8 cellular contexts compared by ENCODE assay signal in genomic region chr2:112121682-112122254, GRCh38. TPM values are rescaled to one million over a fixed set of nuclear protein-coding genes. Genes with fewer than 3 reads are reported as not detected.
A peak's percentile ranks its signal among the peaks of the same experiment; 100 is the strongest.
DNase-seq lines count a peak whose midpoint lies in the region; ATAC-seq, FAIRE-seq and TF ChIP-seq lines count a peak whose summit lies in the region.

No MANE protein-coding gene starts in this region.

- BruUV-seq in K562 (replicated peaks; lab: Mats Ljungman, UMichigan): no TSS peak
- BruUV-seq in HepG2 (replicated peaks; lab: Mats Ljungman, UMichigan): no TSS peak

- H3K27me3 ChIP-seq in CD8-positive, alpha-beta memory T cell (ENCODE audit: insufficient read depth, low read length, poor library complexity, severe bottlenecking): no peaks in the 10 kb centered on the region
- H3K27me3 ChIP-seq in OCI-LY1 (ENCODE audit: insufficient read depth, low read length) (no peaks in the 10 kb centered on the region), K562 (ENCODE audit: control insufficient read depth in 2 of 2, insufficient read depth in 2 of 2, low read length in 2 of 2) (no peaks in the 10 kb centered on the region), HepG2 (ENCODE audit: control insufficient read depth in 1 of 2, insufficient read depth in 2 of 2, low read length in 2 of 2) (no peaks in the 10 kb centered on the region)

- ATAC-seq in K562 (no peak; the same call in 2 of the 3 replicates), HepG2 (no peak), HG03521 (IDR thresholded peaks at IDR 0.05; ENCODE audit: unreplicated experiment) (no peak)

- H3K9me3 Mint-ChIP-seq in CD8-positive, alpha-beta memory T cell: peaks cover 0 to 10% (median 3%) of the 10 kb centered on the region in 5 donors
- peaks cover 6% of the 10 kb centered on the region for H3K9me3 Mint-ChIP-seq in type B pancreatic cell

- no peaks in the 10 kb centered on the region for H4K20me1 ChIP-seq in OCI-LY1 (ENCODE audit: insufficient read depth, low read length)
- no peaks in the 10 kb centered on the region for H4K20me1 ChIP-seq in K562 (replicated peaks; ENCODE audit: control insufficient read depth, insufficient read depth, low read length)
- H4K20me1 ChIP-seq in HepG2 (ENCODE audit: insufficient read depth, low read length): no peaks in the 10 kb centered on the region

- no peaks in the 10 kb centered on the region for H3K9me3 ChIP-seq in CD8-positive, alpha-beta memory T cell (ENCODE audit: low read length)
- H3K9me3 ChIP-seq in OCI-LY1 (ENCODE audit: low read length): peaks cover 10% of the 10 kb centered on the region; the same call in 1 of the 2 replicates
- no peaks in the 10 kb centered on the region for H3K9me3 ChIP-seq in K562 (replicated peaks; ENCODE audit: control insufficient read depth, insufficient read depth, low read depth, low read length)
- H3K9me3 ChIP-seq in HepG2 (ENCODE audit: low read length): no peaks in the 10 kb centered on the region

- FAIRE-seq in K562 (lab: Jason Lieb, UNC): peak; percentile 75
- FAIRE-seq in HepG2 (lab: Jason Lieb, UNC): peak; percentile 74

- H3K4me2 ChIP-seq in OCI-LY1 (ENCODE audit: low read length) (no peak overlapping the region), K562 (ENCODE audit: insufficient read depth, low read length) (no peak overlapping the region), HepG2 (ENCODE audit: low read depth, low read length) (no peak overlapping the region)

- peaks cover 16 to 29% (median 19%) of the 10 kb centered on the region in 3 donors for H3K36me3 Mint-ChIP-seq in CD8-positive, alpha-beta memory T cell
- peaks cover 5% of the 10 kb centered on the region for H3K36me3 Mint-ChIP-seq in type B pancreatic cell

- no peak for TF ChIP-seq EP300 in K562 (IDR thresholded peaks at IDR 0.05; ENCODE audit: low read length)
- no peak for TF ChIP-seq EP300 in HepG2 (IDR thresholded peaks at IDR 0.05; ENCODE audit: low read depth in 2 of 2, low read length in 2 of 2)
- TF ChIP-seq EP300 in HepG2 (CRISPR knock-in tag; IDR thresholded peaks at IDR 0.05; ENCODE audit: borderline replicate concordance): no peak

- H3K79me2 ChIP-seq in OCI-LY1 (ENCODE audit: insufficient read depth, low read length) (no peaks in the 10 kb centered on the region), K562 (ENCODE audit: control insufficient read depth, insufficient read depth, low read length) (no peaks in the 10 kb centered on the region), HepG2 (ENCODE audit: insufficient read depth, low read length) (no peaks in the 10 kb centered on the region)

- no peak overlapping the region for H3K4me3 ChIP-seq in CD8-positive, alpha-beta memory T cell (ENCODE audit: low read length)
- H3K4me3 ChIP-seq in OCI-LY1 (ENCODE audit: low read depth, low read length, poor library complexity, severe bottlenecking) (no peak overlapping the region), K562 (no peak overlapping the region), HepG2 (replicated peaks in 1 of 3; ENCODE audit: insufficient read depth in 1 of 3, low read depth in 2 of 3, low read length in 3 of 3) (no peak overlapping the region)

- CTCF ChIA-PET in CD8-positive, alpha-beta memory T cell (lab: Charles Lee): interaction anchor here (0.6 to 2.3 kb wide), 9 partner anchors 11 to 476 kb away, joined by 3 to 15 read pairs (median 3); partner anchors contain the start of gene RGPD8
- CTCF ChIA-PET in K562 (lab: Yijun Ruan, JAX; ENCODE audit: low intra/inter-chr PET ratio) (interaction anchor here (0.6 to 2.8 kb wide), 4 partner anchors 68 to 629 kb away, joined by 3 to 24 read pairs (median 3); no protein-coding TSS in a partner anchor), HepG2 (lab: Yijun Ruan, JAX; ENCODE audit: low intra/inter-chr PET ratio, low total read pairs) (interaction anchor here (1.9 kb wide), 1 partner anchor 312 kb away, joined by 14 read pairs; the partner anchor contains the start of gene RGPD8)

- no peaks in the 10 kb centered on the region for H3K4me1 Mint-ChIP-seq in CD8-positive, alpha-beta memory T cell
- no peaks in the 10 kb centered on the region for H3K4me1 Mint-ChIP-seq in type B pancreatic cell (ENCODE audit: unreplicated experiment)

- H3F3A ChIP-seq in OCI-LY1 (ENCODE audit: insufficient read depth, low read length): no peaks in the 10 kb centered on the region

- H3K9me1 ChIP-seq in K562 (ENCODE audit: control insufficient read depth, insufficient read depth, low read length): no peaks in the 10 kb centered on the region

- H3K27ac Mint-ChIP-seq in CD8-positive, alpha-beta memory T cell: no peak overlapping the region
- H3K27ac Mint-ChIP-seq in type B pancreatic cell: no peak overlapping the region

- no peak overlapping the region for H3K27ac ChIP-seq in CD8-positive, alpha-beta memory T cell (ENCODE audit: low read depth, low read length)
- H3K27ac ChIP-seq in OCI-LY1 (ENCODE audit: low read depth, low read length, poor library complexity, severe bottlenecking): no peak overlapping the region
- no peak overlapping the region for H3K27ac ChIP-seq in K562 (ENCODE audit: extremely low read depth, low read depth, low read length)
- no peak overlapping the region for H3K27ac ChIP-seq in HepG2 (ENCODE audit: extremely low read length, insufficient read depth, low read length)

- peak; percentile 73 to 80 for TF ChIP-seq RAD21 in K562 (CRISPR knock-in tag; conservative IDR thresholded peaks at IDR 0.05 in 1 of 2, IDR thresholded peaks at IDR 0.05 in 1 of 2)
- peak; percentile 56; the same call in 1 of the 2 replicates for TF ChIP-seq RAD21 in HepG2 (CRISPR knock-in tag; IDR thresholded peaks at IDR 0.05)

- in situ Hi-C loops in K562 (cut with MboI): loop anchor here (10.0 kb wide), 1 partner anchor 463 kb away; the partner anchor contains the start of gene CHCHD5
- in situ Hi-C loops in HepG2 (cut with HindIII; ENCODE audit: extremely low pct_ligation_motif_present, low pct_unique_long_range_greater_than_20kb): loop anchor here (10.0 kb wide), 1 partner anchor 313 kb away; the partner anchor contains the start of gene RGPD8

- TF ChIP-seq CTCF in OCI-LY1 (IDR thresholded peaks at IDR 0.05; ENCODE audit: low read length): peak; percentile 89
- peak; percentile 43 to 78 (median 44); a peak in 4 of 6 replicates for TF ChIP-seq CTCF in K562 (IDR thresholded peaks at IDR 0.05 in 2 of 3, conservative IDR thresholded peaks at IDR 0.05 in 1 of 3; ENCODE audit: insufficient read depth in 2 of 3, low read depth in 1 of 3, low read length in 3 of 3)
- peak; percentile 73 for TF ChIP-seq CTCF in HepG2 (CRISPR knock-in tag; IDR thresholded peaks at IDR 0.05)
- TF ChIP-seq CTCF in type B pancreatic cell (conservative IDR thresholded peaks at IDR 0.05): peak; percentile 84

- H3K9ac ChIP-seq in OCI-LY1 (ENCODE audit: low read length) (no peak overlapping the region), K562 (ENCODE audit: insufficient read depth in 1 of 2, low read depth in 2 of 2, low read length in 2 of 2) (no peak overlapping the region), HepG2 (ENCODE audit: insufficient read depth, low read depth, low read length) (no peak overlapping the region)

- peaks cover 4% of the 10 kb centered on the region for H3K36me3 ChIP-seq in CD8-positive, alpha-beta memory T cell (ENCODE audit: insufficient read depth, low read length)
- H3K36me3 ChIP-seq in OCI-LY1 (ENCODE audit: insufficient read depth, low read length) (peaks cover 15% of the 10 kb centered on the region), K562 (ENCODE audit: control insufficient read depth, insufficient read depth, low read length) (peaks cover 6% of the 10 kb centered on the region; the same call in 1 of the 3 replicates), HepG2 (replicated peaks in 1 of 2; ENCODE audit: control insufficient read depth in 1 of 2, insufficient read depth in 2 of 2, low read length in 2 of 2) (peaks cover 3 to 4% of the 10 kb centered on the region in 2 experiments)

- H2AFZ ChIP-seq in OCI-LY1 (ENCODE audit: low read length) (no peak overlapping the region), K562 (ENCODE audit: low read depth, low read length) (no peak overlapping the region), HepG2 (ENCODE audit: low read length) (no peak overlapping the region)

- DNase-seq in CD8-positive, alpha-beta memory T cell: peak in 3 of 5 donors; percentile 6 to 50 (median 26)
- DNase-seq in HCEC 1CT: peak; percentile 49
- peak in 1 of 4 experiments; percentile 55 for DNase-seq in K562 (ENCODE audit: extremely low read depth in 1 of 4, low spot score in 3 of 4)
- DNase-seq in HepG2 (ENCODE audit: low spot score): peak; percentile 55
- DNase-seq in type B pancreatic cell (ENCODE audit: extremely low spot score, unreplicated experiment): no peak
- DNase-seq in activated CD4-positive, CD25-positive, alpha-beta regulatory T cell treated with anti-CD3 and anti-CD28 coated beads, Interleukin-2, amount 50 U/mL, for 72 hours: no peak

- POLR2A ChIA-PET in CD8-positive, alpha-beta memory T cell (lab: Charles Lee): no interaction called here
- POLR2A ChIA-PET in K562 (lab: Yijun Ruan, JAX) (interaction anchor here (1.2 kb wide), 1 partner anchor 363 kb away, joined by 3 read pairs; no protein-coding TSS in a partner anchor), HepG2 (lab: Yijun Ruan, JAX) (interaction anchor here (0.7 to 1.2 kb wide), 3 partner anchors 67 to 463 kb away, joined by 3 read pairs; partner anchors contain the start of gene TMEM87B)

- no peak for TF ChIP-seq POLR2A in K562 (conservative IDR thresholded peaks at IDR 0.05)
- no peak for TF ChIP-seq POLR2A in HepG2 (IDR thresholded peaks at IDR 0.05; ENCODE audit: insufficient read depth in 1 of 2, low read depth in 2 of 2, low read length in 2 of 2)

- intact Hi-C loops in K562 (cut with micrococcal nuclease) (loop anchor here (1.0 to 5.0 kb wide), 3 partner anchors 71 to 462 kb away; partner anchors contain the start of gene ZC3H8), HepG2 (cut with micrococcal nuclease; ENCODE audit: unreplicated experiment) (loop anchor here (5.0 kb wide), 2 partner anchors 136 to 456 kb away; partner anchors contain the start of gene ZC3H8)

- no peaks in the 10 kb centered on the region for H3K27me3 Mint-ChIP-seq in CD8-positive, alpha-beta memory T cell
- no peaks in the 10 kb centered on the region for H3K27me3 Mint-ChIP-seq in type B pancreatic cell

- H3K4me1 ChIP-seq in CD8-positive, alpha-beta memory T cell (ENCODE audit: insufficient read depth, low read length): no peaks in the 10 kb centered on the region
- no peaks in the 10 kb centered on the region for H3K4me1 ChIP-seq in OCI-LY1 (ENCODE audit: insufficient read depth, low read length, severe bottlenecking)
- no peaks in the 10 kb centered on the region for H3K4me1 ChIP-seq in K562 (replicated peaks in 1 of 2; ENCODE audit: control insufficient read depth in 2 of 2, insufficient read depth in 2 of 2, low read length in 2 of 2)
- no peaks in the 10 kb centered on the region for H3K4me1 ChIP-seq in HepG2 (ENCODE audit: insufficient read depth, low read length)

- H3K4me3 Mint-ChIP-seq in CD8-positive, alpha-beta memory T cell: no peak overlapping the region
- no peak overlapping the region for H3K4me3 Mint-ChIP-seq in type B pancreatic cell

- no peaks in the 10 kb centered on the region for H3K9me2 ChIP-seq in OCI-LY1 (ENCODE audit: low read depth, low read length)

RNA-seq across cellular contexts. Expression of gene FBLN7, which starts 16.4 kb away (rescaled TPM):
- total RNA-seq in CD8-positive, alpha-beta memory T cell: 1 to 10 TPM; 2.1 to 2.2 TPM
- polyA plus RNA-seq in CD8-positive, alpha-beta memory T cell: 1.4 TPM
- not detected in 2 replicates for total RNA-seq in K562 (2011; cell fraction: chromatin; rRNA removed; ENCODE audit: low replicate concordance)
- total RNA-seq in K562 (2011; cell fraction: nucleolus; rRNA removed): not detected in 2 replicates
- not detected in 2 replicates for total RNA-seq in K562 (2011; cell fraction: nucleoplasm; rRNA removed)
- total RNA-seq in K562 (2014; rRNA removed): not detected in 2 replicates
- not detected in 2 replicates for total RNA-seq in K562 (2014; rRNA removed; fragmentation: Illumina TruSeq; extraction: Trizol)
- total RNA-seq in K562 (2015; rRNA removed; fragmentation: Illumina TruSeq; extraction: Trizol): not detected in 2 replicates
- 0.13 TPM in 1 of 2 replicates, not detected in the other for total RNA-seq in K562 (2021)
- polyA plus RNA-seq in K562 (2011; rRNA removed): not detected in 2 replicates
- not detected in 2 replicates for polyA plus RNA-seq in K562 (2011; cell fraction: cytosol; rRNA removed)
- not detected in 2 replicates for polyA plus RNA-seq in K562 (2011; cell fraction: nucleus; rRNA removed)
- polyA plus RNA-seq in K562 (2012): not detected in 2 replicates
- polyA plus RNA-seq in K562 (2014; fragmentation: Illumina TruSeq; extraction: Trizol): not detected in 2 replicates
- not detected for polyA plus RNA-seq in K562 (2014; fragmentation: Nextera tagmentation; extraction: Ambion mirVana)
- polyA plus RNA-seq in K562 (2014; rRNA removed): not detected in 2 replicates
- polyA minus RNA-seq in K562 (2011; rRNA and poly(A)+ RNA removed): not detected in 2 replicates
- not detected in 2 replicates for polyA minus RNA-seq in K562 (2011; cell fraction: cytosol; rRNA and poly(A)+ RNA removed)
- polyA minus RNA-seq in K562 (2011; cell fraction: nucleus; rRNA and poly(A)+ RNA removed): not detected in 2 replicates
- 0.95 and 1.4 TPM in 2 replicates for total RNA-seq in HepG2 (2016; rRNA removed; fragmentation: Illumina TruSeq; extraction: Trizol)
- 0.53 and 1.0 TPM in 2 replicates for total RNA-seq in HepG2 (2016; cell fraction: cytosol; rRNA removed; fragmentation: Illumina TruSeq; extraction: Trizol; ENCODE audit: low read depth)
- 0.52 and 1.1 TPM in 2 replicates for total RNA-seq in HepG2 (2016; cell fraction: insoluble cytoplasmic fraction; rRNA removed; fragmentation: Illumina TruSeq; extraction: Trizol)
- total RNA-seq in HepG2 (2016; cell fraction: membrane; rRNA removed; fragmentation: Illumina TruSeq; extraction: Trizol): 0.87 and 0.90 TPM in 2 replicates
- 2.6 and 2.7 TPM in 2 replicates for total RNA-seq in HepG2 (2016; cell fraction: nucleus; rRNA removed; fragmentation: Illumina TruSeq; extraction: Trizol)
- 2.3 and 2.4 TPM in 2 replicates for polyA plus RNA-seq in HepG2 (2011; rRNA removed)
- polyA plus RNA-seq in HepG2 (2011; cell fraction: cytosol; rRNA removed): 2.2 and 2.5 TPM in 2 replicates
- 5.3 and 6.4 TPM in 2 replicates for polyA plus RNA-seq in HepG2 (2011; cell fraction: nucleus; rRNA removed)
- polyA plus RNA-seq in HepG2 (2012): 5.1 and 5.4 TPM in 2 replicates
- polyA plus RNA-seq in HepG2 (2016; cell fraction: cytosol; fragmentation: Illumina TruSeq; extraction: Trizol; ENCODE audit: low read depth): 1.1 and 1.2 TPM in 2 replicates
- polyA plus RNA-seq in HepG2 (2016; cell fraction: insoluble cytoplasmic fraction; fragmentation: Illumina TruSeq; extraction: Trizol; ENCODE audit: low read depth): 2.1 and 2.2 TPM in 2 replicates
- polyA plus RNA-seq in HepG2 (2016; cell fraction: membrane; fragmentation: Illumina TruSeq; extraction: Trizol; ENCODE audit: low read depth): 1.6 and 1.7 TPM in 2 replicates
- polyA plus RNA-seq in HepG2 (2016; cell fraction: nucleus; fragmentation: Illumina TruSeq; extraction: Trizol; ENCODE audit: insufficient read depth, low read depth): 6.5 TPM in 2 replicates
- polyA minus RNA-seq in HepG2 (2011; rRNA and poly(A)+ RNA removed; ENCODE audit: low replicate concordance): 3.2 TPM in 1 of 2 replicates, not detected in the other
- 1.6 and 2.9 TPM in 2 replicates for polyA minus RNA-seq in HepG2 (2011; cell fraction: cytosol; rRNA and poly(A)+ RNA removed)
- 3.4 and 4.0 TPM in 2 replicates for polyA minus RNA-seq in HepG2 (2011; cell fraction: nucleus; rRNA and poly(A)+ RNA removed)
- 4.2 and 9.5 TPM in 2 replicates for total RNA-seq in type B pancreatic cell (ENCODE audit: low replicate concordance)

Comparison
In these comparisons a context has a peak if more than half of its experiments do, and no peak if none do; other contexts are left out.
1. DNase-seq: peak in CD8-positive, alpha-beta memory T cell (3 of 5), HCEC 1CT (single experiment) and HepG2 (single experiment); none in type B pancreatic cell (single experiment) and activated CD4-positive, CD25-positive, alpha-beta regulatory T cell treated with anti-CD3 and anti-CD28 coated beads, Interleukin-2, amount 50 U/mL, for 72 hours (single experiment).
2. Peak in every context shown above with its lines, with median percentiles within 50 percentile points of each other: CTCF ChIP-seq.